Comparison of ENCODE assay signal across 1 cellular context in the genomic region with DNA sequence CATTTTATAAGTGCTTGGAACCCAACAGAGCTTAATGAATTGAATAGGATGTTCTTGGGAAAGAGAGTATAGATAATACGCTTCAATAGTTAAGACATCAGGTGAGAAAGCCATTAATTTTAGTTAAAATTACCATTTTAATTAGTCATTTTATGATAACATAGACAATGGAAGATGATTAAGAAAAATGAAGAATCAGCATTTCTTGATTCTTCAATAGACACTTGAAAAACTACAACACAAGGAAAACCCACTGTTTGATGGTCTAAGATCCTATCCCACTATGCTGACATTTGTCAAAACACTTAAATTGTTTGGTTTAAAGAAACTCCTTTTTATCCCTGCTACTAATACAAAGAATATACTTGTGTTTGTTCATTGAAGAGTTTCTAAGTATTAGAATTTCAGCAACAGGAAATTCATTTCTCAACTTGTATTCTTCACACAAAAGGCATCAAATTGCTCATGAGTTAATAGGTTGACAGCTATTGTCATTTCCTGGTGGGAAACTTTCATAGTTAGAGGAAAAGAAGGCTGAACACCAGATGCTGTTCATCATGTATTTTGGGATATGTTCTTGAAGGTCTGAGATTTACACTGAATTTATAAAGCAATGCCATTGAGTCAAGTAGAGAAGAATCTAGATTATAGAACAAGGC.
TF ChIP-seq lines count a peak whose summit lies in the region.

No MANE protein-coding gene starts in this region.

TF ChIP-seq in SK-N-SH, 30 proteins besides CTCF, POLR2A, EP300 and RAD21 (continued from another document):
- TF ChIP-seq, protein P1, sequence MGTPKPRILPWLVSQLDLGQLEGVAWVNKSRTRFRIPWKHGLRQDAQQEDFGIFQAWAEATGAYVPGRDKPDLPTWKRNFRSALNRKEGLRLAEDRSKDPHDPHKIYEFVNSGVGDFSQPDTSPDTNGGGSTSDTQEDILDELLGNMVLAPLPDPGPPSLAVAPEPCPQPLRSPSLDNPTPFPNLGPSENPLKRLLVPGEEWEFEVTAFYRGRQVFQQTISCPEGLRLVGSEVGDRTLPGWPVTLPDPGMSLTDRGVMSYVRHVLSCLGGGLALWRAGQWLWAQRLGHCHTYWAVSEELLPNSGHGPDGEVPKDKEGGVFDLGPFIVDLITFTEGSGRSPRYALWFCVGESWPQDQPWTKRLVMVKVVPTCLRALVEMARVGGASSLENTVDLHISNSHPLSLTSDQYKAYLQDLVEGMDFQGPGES (IDR thresholded peaks at IDR 0.05; ENCODE audit: low read depth, low read length) = no peak
- no peak for TF ChIP-seq FOXM1 (IDR thresholded peaks at IDR 0.05; ENCODE audit: low read depth)
- no peak for TF ChIP-seq FOXJ3 (CRISPR knock-in tag; IDR thresholded peaks at IDR 0.05)
- TF ChIP-seq SMC3 (IDR thresholded peaks at IDR 0.05; ENCODE audit: low read depth, low read length) = no peak
- TF ChIP-seq, protein P2, sequence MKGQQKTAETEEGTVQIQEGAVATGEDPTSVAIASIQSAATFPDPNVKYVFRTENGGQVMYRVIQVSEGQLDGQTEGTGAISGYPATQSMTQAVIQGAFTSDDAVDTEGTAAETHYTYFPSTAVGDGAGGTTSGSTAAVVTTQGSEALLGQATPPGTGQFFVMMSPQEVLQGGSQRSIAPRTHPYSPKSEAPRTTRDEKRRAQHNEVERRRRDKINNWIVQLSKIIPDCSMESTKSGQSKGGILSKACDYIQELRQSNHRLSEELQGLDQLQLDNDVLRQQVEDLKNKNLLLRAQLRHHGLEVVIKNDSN (IDR thresholded peaks at IDR 0.05; ENCODE audit: borderline replicate concordance, low read depth) = no peak
- TF ChIP-seq TCF12 (IDR thresholded peaks at IDR 0.05) = no peak
- TF ChIP-seq, protein P3, sequence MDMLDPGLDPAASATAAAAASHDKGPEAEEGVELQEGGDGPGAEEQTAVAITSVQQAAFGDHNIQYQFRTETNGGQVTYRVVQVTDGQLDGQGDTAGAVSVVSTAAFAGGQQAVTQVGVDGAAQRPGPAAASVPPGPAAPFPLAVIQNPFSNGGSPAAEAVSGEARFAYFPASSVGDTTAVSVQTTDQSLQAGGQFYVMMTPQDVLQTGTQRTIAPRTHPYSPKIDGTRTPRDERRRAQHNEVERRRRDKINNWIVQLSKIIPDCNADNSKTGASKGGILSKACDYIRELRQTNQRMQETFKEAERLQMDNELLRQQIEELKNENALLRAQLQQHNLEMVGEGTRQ (IDR thresholded peaks at IDR 0.05; ENCODE audit: borderline replicate concordance, low read depth, low read length) = no peak
- TF ChIP-seq NFIC (IDR thresholded peaks at IDR 0.05; ENCODE audit: borderline replicate concordance) = no peak
- TF ChIP-seq, protein P4, sequence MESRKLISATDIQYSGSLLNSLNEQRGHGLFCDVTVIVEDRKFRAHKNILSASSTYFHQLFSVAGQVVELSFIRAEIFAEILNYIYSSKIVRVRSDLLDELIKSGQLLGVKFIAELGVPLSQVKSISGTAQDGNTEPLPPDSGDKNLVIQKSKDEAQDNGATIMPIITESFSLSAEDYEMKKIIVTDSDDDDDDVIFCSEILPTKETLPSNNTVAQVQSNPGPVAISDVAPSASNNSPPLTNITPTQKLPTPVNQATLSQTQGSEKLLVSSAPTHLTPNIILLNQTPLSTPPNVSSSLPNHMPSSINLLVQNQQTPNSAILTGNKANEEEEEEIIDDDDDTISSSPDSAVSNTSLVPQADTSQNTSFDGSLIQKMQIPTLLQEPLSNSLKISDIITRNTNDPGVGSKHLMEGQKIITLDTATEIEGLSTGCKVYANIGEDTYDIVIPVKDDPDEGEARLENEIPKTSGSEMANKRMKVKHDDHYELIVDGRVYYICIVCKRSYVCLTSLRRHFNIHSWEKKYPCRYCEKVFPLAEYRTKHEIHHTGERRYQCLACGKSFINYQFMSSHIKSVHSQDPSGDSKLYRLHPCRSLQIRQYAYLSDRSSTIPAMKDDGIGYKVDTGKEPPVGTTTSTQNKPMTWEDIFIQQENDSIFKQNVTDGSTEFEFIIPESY (IDR thresholded peaks at IDR 0.05; ENCODE audit: borderline replicate concordance, low read depth) = no peak
